Comparison of ENCODE assay signal across 20 cellular contexts in genomic region chr11:26319906-26320305, GRCh38.
DNase-seq lines count a peak whose midpoint lies in the region; ATAC-seq and TF ChIP-seq lines count a peak whose summit lies in the region.
"Had no signal": no experiment of that assay in that cellular context is flagged by ENCODE, and none has a peak within 500 bp of the region (broad histone marks: within the 10 kb centered on the region; RNA-seq: fewer than 3 reads in every experiment).

No MANE protein-coding gene starts in this region.

- H3K36me3 ChIP-seq in HEK293 (ENCODE audit: control insufficient read depth in 2 of 2, insufficient read depth in 1 of 2, low read length in 2 of 2) = no peaks in the 10 kb centered on the region
- H3K36me3 ChIP-seq: esophagus muscularis mucosa had no signal

- no peak for TF ChIP-seq CTCF in HEK293 (tag by site-specific recombination; IDR thresholded peaks at IDR 0.05)
- TF ChIP-seq CTCF in VCaP (conservative IDR thresholded peaks at IDR 0.05) = no peak

- DNase-seq in DMS53 (lab: John Stamatoyannopoulos, UW) (peak; percentile 49), fibroblast of the conjunctiva (ENCODE audit: low read depth) (peak; percentile 51), NCI-H1436 (lab: John Stamatoyannopoulos, UW) (no peak)
- no peak for DNase-seq in activated naive CD4-positive, alpha-beta T cell treated with Interleukin-2 at 50 U/mL for 16 hours
- DNase-seq: activated CD8-positive, alpha-beta T cell treated with anti-CD3 and anti-CD28 coated beads, Interleukin-2, amount 10 ng/mL, durations not matched to agents 7 days and 5 days; amniotic stem cell; cortex of kidney; GOT3; Karpas-422; naive thymus-derived CD4-positive, alpha-beta T cell; NCI-H1694 treated with DMSO at 0.1 percent for 48 hours; NCI-H526 treated with DMSO at 0.1 percent for 48 hours; Right ventricle myocardium superior; stimulated activated CD4-positive, alpha-beta T cell treated with anti-CD3 and anti-CD28 coated beads, Interleukin-15, amount 100 ng/mL, for 24 hours had no signal

- no peak overlapping the region for H3K4me3 ChIP-seq in HEK293 (ENCODE audit: low read depth, low read length)
- H3K4me3 ChIP-seq: esophagus muscularis mucosa had no signal

- H3K9me3 ChIP-seq in HEK293 (ENCODE audit: control insufficient read depth, insufficient read depth, low read depth, low read length) = no peaks in the 10 kb centered on the region
- H3K9me3 ChIP-seq: esophagus muscularis mucosa had no signal

- H3K27ac ChIP-seq in HEK293 (ENCODE audit: extremely low read depth, low read depth, low read length) (no peak overlapping the region), VCaP (peak overlapping the region; percentile 68; the same call in 1 of the 2 replicates)
- H3K27ac ChIP-seq: esophagus muscularis mucosa had no signal

- POLR2A ChIA-PET in HEK293 (lab: Yijun Ruan, JAX) = no interaction called here

- ATAC-seq in HG03196 (IDR thresholded peaks at IDR 0.05; ENCODE audit: unreplicated experiment) (no peak), HG03571 (IDR thresholded peaks at IDR 0.05; ENCODE audit: unreplicated experiment) (no peak)
- ATAC-seq: activated CD8-positive, alpha-beta T cell treated with anti-CD3 and anti-CD28 coated beads, Interleukin-2, amount 10 ng/mL, durations not matched to agents 7 days and 5 days; activated T-helper 17 cell treated with anti-CD3 and anti-CD28 coated beads, Interleukin-2, amount 50 U/mL, for 72 hours; naive thymus-derived CD4-positive, alpha-beta T cell had no signal

- H3K4me1 ChIP-seq in HEK293 (ENCODE audit: control insufficient read depth, insufficient read depth, low read length) = no peaks in the 10 kb centered on the region
- H3K4me1 ChIP-seq: esophagus muscularis mucosa had no signal

- CTCF ChIA-PET in HEK293 (lab: Yijun Ruan, JAX) = interaction anchor here (0.5 to 1.8 kb wide), 4 partner anchors 12 to 233 kb away, joined by 3 to 6 read pairs (median 4); partner anchors contain the start of gene ANO3

TF ChIP-seq in HEK293, 187 proteins besides CTCF, POLR2A, EP300 and RAD21:
- no peak for TF ChIP-seq IKZF3 (tag by site-specific recombination; IDR thresholded peaks at IDR 0.05)
- no peak for TF ChIP-seq OSR2 (tag by site-specific recombination; IDR thresholded peaks at IDR 0.05)
- no peak for TF ChIP-seq ZXDB (tag by site-specific recombination; IDR thresholded peaks at IDR 0.05)
- TF ChIP-seq TRIM28 (IDR thresholded peaks at IDR 0.05; ENCODE audit: borderline replicate concordance, low read length) = peak; percentile 48; the same call in 1 of the 2 replicates
- no peak for TF ChIP-seq ZNF76 (tag by site-specific recombination; IDR thresholded peaks at IDR 0.05; ENCODE audit: borderline replicate concordance, low read depth)
- TF ChIP-seq KLF1 (tag by site-specific recombination; IDR thresholded peaks at IDR 0.05) = no peak
- no peak for TF ChIP-seq WT1 (tag by site-specific recombination; IDR thresholded peaks at IDR 0.05)

Comparison
In these comparisons a context has a peak if more than half of its experiments do, and no peak if none do; other contexts are left out.
1. DNase-seq: peak in DMS53 (single experiment) and fibroblast of the conjunctiva (single experiment); none in NCI-H1436 (single experiment) and activated naive CD4-positive, alpha-beta T cell treated with Interleukin-2 at 50 U/mL for 16 hours (single experiment).